In genomic region chr3:46378426-46378942, GRCh38 we compare ENCODE assay signal across 8 cellular contexts. TPM values are rescaled to one million over a fixed set of nuclear protein-coding genes. Genes with fewer than 3 reads are reported as not detected.
DNase-seq lines count a peak whose midpoint lies in the region; FAIRE-seq lines count a peak whose summit lies in the region.

No MANE protein-coding gene starts in this region.

- DNase-seq in NCI-H82 (lab: John Stamatoyannopoulos, UW) (peak; percentile 50), NCI-H82 treated with DMSO at 0.1 percent for 48 hours (lab: John Stamatoyannopoulos, UW; ENCODE audit: unreplicated experiment) (no peak), RPMI7951 (ENCODE audit: low read depth) (peak; percentile 71), frontal cortex (ENCODE audit: low spot score in 2 of 2) (peak; percentile 22 to 40), pons (ENCODE audit: low spot score) (peak; percentile 71), HTR-8/SVneo (ENCODE audit: insufficient read length, low spot score) (no peak), NCI-H1092 (lab: John Stamatoyannopoulos, UW) (no peak)
- peak; percentile 88 for DNase-seq in activated effector memory CD4-positive, alpha-beta T cell treated with anti-CD3 and anti-CD28 coated beads, Interleukin-2, amount 50 U/mL, for 16 hours

- FAIRE-seq in frontal cortex (lab: Jason Lieb, UNC) (no peak), HTR-8/SVneo (lab: Jason Lieb, UNC) (no peak)

RNA-seq across cellular contexts. Expression of gene CCR5, which starts 7.7 kb away (rescaled TPM):
- total RNA-seq in RPMI7951 (2014; rRNA removed; shearing (Covaris generic)) = not detected in 2 replicates
- total RNA-seq in frontal cortex = under 0.01 TPM

RNA-seq across cellular contexts. Expression of gene CCR2, which starts 24.6 kb away (rescaled TPM):
- not detected in 2 replicates for total RNA-seq in RPMI7951 (2014; rRNA removed; shearing (Covaris generic))
- 0.41 TPM for total RNA-seq in frontal cortex

RNA-seq across cellular contexts. Expression of gene CCRL2, which starts 28.6 kb away (rescaled TPM):
- 2.8 and 6.1 TPM in 2 replicates for total RNA-seq in RPMI7951 (2014; rRNA removed; shearing (Covaris generic))
- total RNA-seq in frontal cortex = 0.41 TPM

Comparison
In these comparisons a context has a peak if more than half of its experiments do, and no peak if none do; other contexts are left out.
1. DNase-seq: peak in NCI-H82 (single experiment), RPMI7951 (single experiment), activated effector memory CD4-positive, alpha-beta T cell treated with anti-CD3 and anti-CD28 coated beads, Interleukin-2, amount 50 U/mL, for 16 hours (single experiment), frontal cortex (2 of 2) and pons (single experiment); none in NCI-H82 treated with DMSO at 0.1 percent for 48 hours (single experiment), HTR-8/SVneo (single experiment) and NCI-H1092 (single experiment).